In the genomic region with DNA sequence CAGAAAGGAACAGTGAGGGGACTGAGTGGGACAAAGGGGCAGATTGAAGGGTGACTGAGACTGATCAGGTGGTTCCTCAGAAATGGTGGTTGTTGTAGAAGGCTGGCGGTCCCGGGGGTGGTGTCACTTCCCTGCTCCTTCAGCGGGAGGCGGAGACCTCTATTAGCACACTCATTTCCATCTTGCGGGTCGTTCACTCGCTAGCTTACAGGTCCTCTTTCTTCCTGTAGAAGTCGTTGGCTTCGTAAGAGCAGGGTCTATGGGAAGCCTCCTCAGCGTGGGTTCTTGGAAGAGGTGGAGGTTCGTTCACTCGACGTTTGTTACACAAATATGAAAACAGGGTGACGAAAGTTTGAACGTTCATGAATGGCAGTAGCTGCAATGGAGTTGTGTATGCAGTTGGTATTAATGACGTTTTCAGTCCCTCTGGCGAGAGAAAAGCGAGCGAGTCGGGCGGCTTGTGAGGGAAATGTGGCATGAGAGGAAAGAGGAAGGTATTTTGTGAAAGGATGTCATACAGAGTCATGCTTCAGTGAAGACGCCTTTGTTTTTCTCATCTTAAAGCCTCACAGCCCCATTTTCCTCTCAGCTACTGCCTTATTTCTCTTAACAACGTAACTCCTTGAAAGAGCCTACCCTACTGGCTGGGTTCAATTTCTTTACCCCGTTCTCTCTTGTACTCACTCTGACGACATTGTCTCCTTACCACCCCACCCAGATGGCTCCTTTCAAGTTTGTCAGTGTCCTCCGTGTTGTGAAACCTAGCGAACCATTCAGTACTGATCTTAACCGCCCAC, we compare ENCODE assay signal across 8 cellular contexts. TPM values are rescaled to one million over a fixed set of nuclear protein-coding genes. Genes with fewer than 3 reads are reported as not detected.
A peak's percentile ranks its signal among the peaks of the same experiment; 100 is the strongest.
DNase-seq lines count a peak whose midpoint lies in the region; ATAC-seq and TF ChIP-seq lines count a peak whose summit lies in the region.

No MANE protein-coding gene starts in this region.

- H3K27ac Mint-ChIP-seq in naive thymus-derived CD4-positive, alpha-beta T cell = peak overlapping the region; percentile 91 to 99 (median 98)

- no peak for TF ChIP-seq CTCF in testis (IDR thresholded peaks at IDR 0.05)

- intact Hi-C loops in naive thymus-derived CD4-positive, alpha-beta T cell (cut with micrococcal nuclease) = loop anchor here (1.0 to 5.0 kb wide), 5 partner anchors 119 to 573 kb away; partner anchors contain the start of genes CDC27 (in 1 of the 2), KPNB1 (in 1 of the 2) and SP2 (in 1 of the 2)
- intact Hi-C loops in testis (cut with DNase I; ENCODE audit: low total_unique reads) = no loop called here

- peak overlapping the region; percentile 93 for H3K4me3 ChIP-seq in naive thymus-derived CD4-positive, alpha-beta T cell (ENCODE audit: low read length)
- H3K4me3 ChIP-seq in testis = peak overlapping the region; percentile 76 to 81

- CTCF ChIA-PET in naive thymus-derived CD4-positive, alpha-beta T cell (lab: Charles Lee) = no interaction called here

- POLR2A ChIA-PET in naive thymus-derived CD4-positive, alpha-beta T cell (lab: Charles Lee) = interaction anchor here (0.5 to 1.9 kb wide), 9 partner anchors 9 to 413 kb away, joined by 3 to 6 read pairs (median 3); partner anchors contain the start of gene KPNB1

- H3K36me3 ChIP-seq in naive thymus-derived CD4-positive, alpha-beta T cell (ENCODE audit: control insufficient read depth in 2 of 3, insufficient read depth in 3 of 3, low read length in 3 of 3) = no peaks in the 10 kb centered on the region
- H3K36me3 ChIP-seq in testis (ENCODE audit: low read depth, missing control alignments) = no peaks in the 10 kb centered on the region

- peak overlapping the region; percentile 76 for H3K27ac ChIP-seq in naive thymus-derived CD4-positive, alpha-beta T cell (ENCODE audit: low read depth, low read length)
- H3K27ac ChIP-seq in testis = peak overlapping the region; percentile 96

- H3K4me3 Mint-ChIP-seq in naive thymus-derived CD4-positive, alpha-beta T cell = peak overlapping the region; percentile 92 to 100 (median 98)

- peaks cover 0 to 3% of the 10 kb centered on the region in 2 donors for H3K4me1 ChIP-seq in naive thymus-derived CD4-positive, alpha-beta T cell (ENCODE audit: control insufficient read depth in 2 of 2, insufficient read depth in 2 of 2, low read length in 2 of 2)
- H3K4me1 ChIP-seq in testis = no peaks in the 10 kb centered on the region

- peaks cover 0 to 30% (median 0%) of the 10 kb centered on the region in 5 donors for H3K27me3 Mint-ChIP-seq in naive thymus-derived CD4-positive, alpha-beta T cell

- no peaks in the 10 kb centered on the region for H3K9me3 ChIP-seq in naive thymus-derived CD4-positive, alpha-beta T cell (ENCODE audit: control insufficient read depth in 2 of 3, low read length in 3 of 3)
- H3K9me3 ChIP-seq in testis = no peaks in the 10 kb centered on the region

- H3K27me3 ChIP-seq in naive thymus-derived CD4-positive, alpha-beta T cell (ENCODE audit: control insufficient read depth in 2 of 2, insufficient read depth in 2 of 2, low read length in 2 of 2) = no peaks in the 10 kb centered on the region
- no peaks in the 10 kb centered on the region for H3K27me3 ChIP-seq in testis

- H3K36me3 Mint-ChIP-seq in naive thymus-derived CD4-positive, alpha-beta T cell = peaks cover 0 to 10% (median 2%) of the 10 kb centered on the region in 5 donors

- ATAC-seq in GM18858 (IDR thresholded peaks at IDR 0.05; ENCODE audit: unreplicated experiment) (peak; percentile 16), HG03066 (IDR thresholded peaks at IDR 0.05; ENCODE audit: low read depth, unreplicated experiment) (peak; percentile 38)
- peak; percentile 68 for ATAC-seq in naive thymus-derived CD4-positive, alpha-beta T cell

- H3K4me1 Mint-ChIP-seq in naive thymus-derived CD4-positive, alpha-beta T cell = peaks cover 13 to 26% (median 22%) of the 10 kb centered on the region in 7 donors

- TF ChIP-seq POLR2A in erythroblast (IDR thresholded peaks at IDR 0.05; ENCODE audit: low read length) (peak; percentile 93), testis (IDR thresholded peaks at IDR 0.05) (no peak)

- DNase-seq in AG08396 (ENCODE audit: low spot score) (peak; percentile 46), NCI-H69 (lab: John Stamatoyannopoulos, UW) (peak; percentile 76), erythroblast (lab: John Stamatoyannopoulos, UW) (peak; percentile 84 to 87), testis (peak; percentile 73)
- peak; percentile 5 for DNase-seq in activated CD8-positive, alpha-beta memory T cell treated with anti-CD3 and anti-CD28 coated beads, Interleukin-2, amount 50 U/mL, for 1 hour (ENCODE audit: extremely low read depth)
- peak; percentile 38 to 73 (median 66) for DNase-seq in naive thymus-derived CD4-positive, alpha-beta T cell

- 9 to 18% methylated on average over 28 of the region's 28 CpGs for WGBS in testis, 2 donors

- peaks cover 0 to 6% (median 0%) of the 10 kb centered on the region in 11 donors for H3K9me3 Mint-ChIP-seq in naive thymus-derived CD4-positive, alpha-beta T cell

RNA-seq across cellular contexts. Expression of gene EFCAB13, which starts 0.7 kb away (rescaled TPM):
- 10 to 100 TPM in 4 of 5 experiments, 1 to 10 TPM in 1; 3.7 to 37.4 (median 19.9) TPM for total RNA-seq in naive thymus-derived CD4-positive, alpha-beta T cell
- 1 to 10 TPM; 4.3 to 8.9 TPM for polyA plus RNA-seq in naive thymus-derived CD4-positive, alpha-beta T cell
- total RNA-seq in testis = 10 to 100 TPM; 23.2 to 37.7 TPM
- 22.9 TPM for polyA plus RNA-seq in testis (ENCODE audit: insufficient read depth, low read depth, low replicate concordance)

Comparison
In these comparisons a context has a peak if more than half of its experiments do, and no peak if none do; other contexts are left out.
1. Peak in every context shown above with its lines: DNase-seq, ATAC-seq, H3K4me3 ChIP-seq and H3K27ac ChIP-seq.
2. DNase-seq: peak in every context shown above with its lines; median percentile 86 in erythroblast; 76 in NCI-H69; 73 in testis; 66 in naive thymus-derived CD4-positive, alpha-beta T cell; 46 in AG08396; 5 in activated CD8-positive, alpha-beta memory T cell treated with anti-CD3 and anti-CD28 coated beads, Interleukin-2, amount 50 U/mL, for 1 hour.
3. ATAC-seq: peak in every context shown above with its lines; median percentile 68 in naive thymus-derived CD4-positive, alpha-beta T cell; 38 in HG03066; 16 in GM18858.